1 cellular context compared by ENCODE assay signal in genomic region chr12:124827588-124828184, GRCh38.
TF ChIP-seq lines count a peak whose summit lies in the region.

No MANE protein-coding gene starts in this region.

TF ChIP-seq in GM12878, 131 proteins besides CTCF, POLR2A, EP300 and RAD21 (continued from another document and continues in another):
- TF ChIP-seq, protein P1, sequence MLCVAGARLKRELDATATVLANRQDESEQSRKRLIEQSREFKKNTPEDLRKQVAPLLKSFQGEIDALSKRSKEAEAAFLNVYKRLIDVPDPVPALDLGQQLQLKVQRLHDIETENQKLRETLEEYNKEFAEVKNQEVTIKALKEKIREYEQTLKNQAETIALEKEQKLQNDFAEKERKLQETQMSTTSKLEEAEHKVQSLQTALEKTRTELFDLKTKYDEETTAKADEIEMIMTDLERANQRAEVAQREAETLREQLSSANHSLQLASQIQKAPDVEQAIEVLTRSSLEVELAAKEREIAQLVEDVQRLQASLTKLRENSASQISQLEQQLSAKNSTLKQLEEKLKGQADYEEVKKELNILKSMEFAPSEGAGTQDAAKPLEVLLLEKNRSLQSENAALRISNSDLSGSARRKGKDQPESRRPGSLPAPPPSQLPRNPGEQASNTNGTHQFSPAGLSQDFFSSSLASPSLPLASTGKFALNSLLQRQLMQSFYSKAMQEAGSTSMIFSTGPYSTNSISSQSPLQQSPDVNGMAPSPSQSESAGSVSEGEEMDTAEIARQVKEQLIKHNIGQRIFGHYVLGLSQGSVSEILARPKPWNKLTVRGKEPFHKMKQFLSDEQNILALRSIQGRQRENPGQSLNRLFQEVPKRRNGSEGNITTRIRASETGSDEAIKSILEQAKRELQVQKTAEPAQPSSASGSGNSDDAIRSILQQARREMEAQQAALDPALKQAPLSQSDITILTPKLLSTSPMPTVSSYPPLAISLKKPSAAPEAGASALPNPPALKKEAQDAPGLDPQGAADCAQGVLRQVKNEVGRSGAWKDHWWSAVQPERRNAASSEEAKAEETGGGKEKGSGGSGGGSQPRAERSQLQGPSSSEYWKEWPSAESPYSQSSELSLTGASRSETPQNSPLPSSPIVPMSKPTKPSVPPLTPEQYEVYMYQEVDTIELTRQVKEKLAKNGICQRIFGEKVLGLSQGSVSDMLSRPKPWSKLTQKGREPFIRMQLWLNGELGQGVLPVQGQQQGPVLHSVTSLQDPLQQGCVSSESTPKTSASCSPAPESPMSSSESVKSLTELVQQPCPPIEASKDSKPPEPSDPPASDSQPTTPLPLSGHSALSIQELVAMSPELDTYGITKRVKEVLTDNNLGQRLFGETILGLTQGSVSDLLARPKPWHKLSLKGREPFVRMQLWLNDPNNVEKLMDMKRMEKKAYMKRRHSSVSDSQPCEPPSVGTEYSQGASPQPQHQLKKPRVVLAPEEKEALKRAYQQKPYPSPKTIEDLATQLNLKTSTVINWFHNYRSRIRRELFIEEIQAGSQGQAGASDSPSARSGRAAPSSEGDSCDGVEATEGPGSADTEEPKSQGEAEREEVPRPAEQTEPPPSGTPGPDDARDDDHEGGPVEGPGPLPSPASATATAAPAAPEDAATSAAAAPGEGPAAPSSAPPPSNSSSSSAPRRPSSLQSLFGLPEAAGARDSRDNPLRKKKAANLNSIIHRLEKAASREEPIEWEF (IDR thresholded peaks at IDR 0.05; ENCODE audit: insufficient replicate concordance, low read depth, low read length), result no peak
- TF ChIP-seq HCFC1 (IDR thresholded peaks at IDR 0.05; ENCODE audit: low read length) (no peak), NFXL1 (IDR thresholded peaks at IDR 0.05; ENCODE audit: borderline replicate concordance) (no peak), ZNF384 (IDR thresholded peaks at IDR 0.05; ENCODE audit: borderline replicate concordance, low read depth, low read length) (peak; percentile 45; the same call in 1 of the 2 replicates), HDAC2 (IDR thresholded peaks at IDR 0.05) (no peak), MTA2 (IDR thresholded peaks at IDR 0.05; ENCODE audit: low read depth) (0 out of 2 replicates have a peak, but pooled peaks have one; percentile 38), CHD1 (IDR thresholded peaks at IDR 0.05; ENCODE audit: low read depth, low read length) (no peak), NR2F1 (conservative IDR thresholded peaks at IDR 0.05) (peak; percentile 67), HDGF (IDR thresholded peaks at IDR 0.05) (peak; percentile 66; the same call in 1 of the 2 replicates), ZNF217 (IDR thresholded peaks at IDR 0.05) (peak; percentile 45; the same call in 1 of the 2 replicates), SPI1 (IDR thresholded peaks at IDR 0.05; ENCODE audit: borderline replicate concordance, insufficient read depth, low read depth, low read length) (no peak), USF2 (IDR thresholded peaks at IDR 0.05; ENCODE audit: borderline replicate concordance, low read depth, low read length) (no peak), KDM1A (IDR thresholded peaks at IDR 0.05; ENCODE audit: borderline replicate concordance) (no peak)
- TF ChIP-seq, protein P2, sequence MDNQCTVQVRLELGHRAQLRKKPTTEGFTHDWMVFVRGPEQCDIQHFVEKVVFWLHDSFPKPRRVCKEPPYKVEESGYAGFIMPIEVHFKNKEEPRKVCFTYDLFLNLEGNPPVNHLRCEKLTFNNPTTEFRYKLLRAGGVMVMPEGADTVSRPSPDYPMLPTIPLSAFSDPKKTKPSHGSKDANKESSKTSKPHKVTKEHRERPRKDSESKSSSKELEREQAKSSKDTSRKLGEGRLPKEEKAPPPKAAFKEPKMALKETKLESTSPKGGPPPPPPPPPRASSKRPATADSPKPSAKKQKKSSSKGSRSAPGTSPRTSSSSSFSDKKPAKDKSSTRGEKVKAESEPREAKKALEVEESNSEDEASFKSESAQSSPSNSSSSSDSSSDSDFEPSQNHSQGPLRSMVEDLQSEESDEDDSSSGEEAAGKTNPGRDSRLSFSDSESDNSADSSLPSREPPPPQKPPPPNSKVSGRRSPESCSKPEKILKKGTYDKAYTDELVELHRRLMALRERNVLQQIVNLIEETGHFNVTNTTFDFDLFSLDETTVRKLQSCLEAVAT (IDR thresholded peaks at IDR 0.05), result no peak
- TF ChIP-seq, protein P3, sequence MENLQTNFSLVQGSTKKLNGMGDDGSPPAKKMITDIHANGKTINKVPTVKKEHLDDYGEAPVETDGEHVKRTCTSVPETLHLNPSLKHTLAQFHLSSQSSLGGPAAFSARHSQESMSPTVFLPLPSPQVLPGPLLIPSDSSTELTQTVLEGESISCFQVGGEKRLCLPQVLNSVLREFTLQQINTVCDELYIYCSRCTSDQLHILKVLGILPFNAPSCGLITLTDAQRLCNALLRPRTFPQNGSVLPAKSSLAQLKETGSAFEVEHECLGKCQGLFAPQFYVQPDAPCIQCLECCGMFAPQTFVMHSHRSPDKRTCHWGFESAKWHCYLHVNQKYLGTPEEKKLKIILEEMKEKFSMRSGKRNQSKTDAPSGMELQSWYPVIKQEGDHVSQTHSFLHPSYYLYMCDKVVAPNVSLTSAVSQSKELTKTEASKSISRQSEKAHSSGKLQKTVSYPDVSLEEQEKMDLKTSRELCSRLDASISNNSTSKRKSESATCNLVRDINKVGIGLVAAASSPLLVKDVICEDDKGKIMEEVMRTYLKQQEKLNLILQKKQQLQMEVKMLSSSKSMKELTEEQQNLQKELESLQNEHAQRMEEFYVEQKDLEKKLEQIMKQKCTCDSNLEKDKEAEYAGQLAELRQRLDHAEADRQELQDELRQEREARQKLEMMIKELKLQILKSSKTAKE (IDR thresholded peaks at IDR 0.05; ENCODE audit: low read depth, poor library complexity, severe bottlenecking), result peak; percentile 82
- TF ChIP-seq, protein P4, sequence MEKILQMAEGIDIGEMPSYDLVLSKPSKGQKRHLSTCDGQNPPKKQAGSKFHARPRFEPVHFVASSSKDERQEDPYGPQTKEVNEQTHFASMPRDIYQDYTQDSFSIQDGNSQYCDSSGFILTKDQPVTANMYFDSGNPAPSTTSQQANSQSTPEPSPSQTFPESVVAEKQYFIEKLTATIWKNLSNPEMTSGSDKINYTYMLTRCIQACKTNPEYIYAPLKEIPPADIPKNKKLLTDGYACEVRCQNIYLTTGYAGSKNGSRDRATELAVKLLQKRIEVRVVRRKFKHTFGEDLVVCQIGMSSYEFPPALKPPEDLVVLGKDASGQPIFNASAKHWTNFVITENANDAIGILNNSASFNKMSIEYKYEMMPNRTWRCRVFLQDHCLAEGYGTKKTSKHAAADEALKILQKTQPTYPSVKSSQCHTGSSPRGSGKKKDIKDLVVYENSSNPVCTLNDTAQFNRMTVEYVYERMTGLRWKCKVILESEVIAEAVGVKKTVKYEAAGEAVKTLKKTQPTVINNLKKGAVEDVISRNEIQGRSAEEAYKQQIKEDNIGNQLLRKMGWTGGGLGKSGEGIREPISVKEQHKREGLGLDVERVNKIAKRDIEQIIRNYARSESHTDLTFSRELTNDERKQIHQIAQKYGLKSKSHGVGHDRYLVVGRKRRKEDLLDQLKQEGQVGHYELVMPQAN (conservative IDR thresholded peaks at IDR 0.05), result no peak
- TF ChIP-seq, protein P5, sequence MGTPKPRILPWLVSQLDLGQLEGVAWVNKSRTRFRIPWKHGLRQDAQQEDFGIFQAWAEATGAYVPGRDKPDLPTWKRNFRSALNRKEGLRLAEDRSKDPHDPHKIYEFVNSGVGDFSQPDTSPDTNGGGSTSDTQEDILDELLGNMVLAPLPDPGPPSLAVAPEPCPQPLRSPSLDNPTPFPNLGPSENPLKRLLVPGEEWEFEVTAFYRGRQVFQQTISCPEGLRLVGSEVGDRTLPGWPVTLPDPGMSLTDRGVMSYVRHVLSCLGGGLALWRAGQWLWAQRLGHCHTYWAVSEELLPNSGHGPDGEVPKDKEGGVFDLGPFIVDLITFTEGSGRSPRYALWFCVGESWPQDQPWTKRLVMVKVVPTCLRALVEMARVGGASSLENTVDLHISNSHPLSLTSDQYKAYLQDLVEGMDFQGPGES (IDR thresholded peaks at IDR 0.05), result no peak
- TF ChIP-seq, protein P6, sequence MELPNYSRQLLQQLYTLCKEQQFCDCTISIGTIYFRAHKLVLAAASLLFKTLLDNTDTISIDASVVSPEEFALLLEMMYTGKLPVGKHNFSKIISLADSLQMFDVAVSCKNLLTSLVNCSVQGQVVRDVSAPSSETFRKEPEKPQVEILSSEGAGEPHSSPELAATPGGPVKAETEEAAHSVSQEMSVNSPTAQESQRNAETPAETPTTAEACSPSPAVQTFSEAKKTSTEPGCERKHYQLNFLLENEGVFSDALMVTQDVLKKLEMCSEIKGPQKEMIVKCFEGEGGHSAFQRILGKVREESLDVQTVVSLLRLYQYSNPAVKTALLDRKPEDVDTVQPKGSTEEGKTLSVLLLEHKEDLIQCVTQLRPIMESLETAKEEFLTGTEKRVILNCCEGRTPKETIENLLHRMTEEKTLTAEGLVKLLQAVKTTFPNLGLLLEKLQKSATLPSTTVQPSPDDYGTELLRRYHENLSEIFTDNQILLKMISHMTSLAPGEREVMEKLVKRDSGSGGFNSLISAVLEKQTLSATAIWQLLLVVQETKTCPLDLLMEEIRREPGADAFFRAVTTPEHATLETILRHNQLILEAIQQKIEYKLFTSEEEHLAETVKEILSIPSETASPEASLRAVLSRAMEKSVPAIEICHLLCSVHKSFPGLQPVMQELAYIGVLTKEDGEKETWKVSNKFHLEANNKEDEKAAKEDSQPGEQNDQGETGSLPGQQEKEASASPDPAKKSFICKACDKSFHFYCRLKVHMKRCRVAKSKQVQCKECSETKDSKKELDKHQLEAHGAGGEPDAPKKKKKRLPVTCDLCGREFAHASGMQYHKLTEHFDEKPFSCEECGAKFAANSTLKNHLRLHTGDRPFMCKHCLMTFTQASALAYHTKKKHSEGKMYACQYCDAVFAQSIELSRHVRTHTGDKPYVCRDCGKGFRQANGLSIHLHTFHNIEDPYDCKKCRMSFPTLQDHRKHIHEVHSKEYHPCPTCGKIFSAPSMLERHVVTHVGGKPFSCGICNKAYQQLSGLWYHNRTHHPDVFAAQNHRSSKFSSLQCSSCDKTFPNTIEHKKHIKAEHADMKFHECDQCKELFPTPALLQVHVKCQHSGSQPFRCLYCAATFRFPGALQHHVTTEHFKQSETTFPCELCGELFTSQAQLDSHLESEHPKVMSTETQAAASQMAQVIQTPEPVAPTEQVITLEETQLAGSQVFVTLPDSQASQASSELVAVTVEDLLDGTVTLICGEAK (IDR thresholded peaks at IDR 0.05; ENCODE audit: borderline replicate concordance), result no peak
- TF ChIP-seq, protein P7, sequence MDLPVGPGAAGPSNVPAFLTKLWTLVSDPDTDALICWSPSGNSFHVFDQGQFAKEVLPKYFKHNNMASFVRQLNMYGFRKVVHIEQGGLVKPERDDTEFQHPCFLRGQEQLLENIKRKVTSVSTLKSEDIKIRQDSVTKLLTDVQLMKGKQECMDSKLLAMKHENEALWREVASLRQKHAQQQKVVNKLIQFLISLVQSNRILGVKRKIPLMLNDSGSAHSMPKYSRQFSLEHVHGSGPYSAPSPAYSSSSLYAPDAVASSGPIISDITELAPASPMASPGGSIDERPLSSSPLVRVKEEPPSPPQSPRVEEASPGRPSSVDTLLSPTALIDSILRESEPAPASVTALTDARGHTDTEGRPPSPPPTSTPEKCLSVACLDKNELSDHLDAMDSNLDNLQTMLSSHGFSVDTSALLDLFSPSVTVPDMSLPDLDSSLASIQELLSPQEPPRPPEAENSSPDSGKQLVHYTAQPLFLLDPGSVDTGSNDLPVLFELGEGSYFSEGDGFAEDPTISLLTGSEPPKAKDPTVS (IDR thresholded peaks at IDR 0.05; ENCODE audit: low read depth, low read length), result no peak
- TF ChIP-seq, protein P8, sequence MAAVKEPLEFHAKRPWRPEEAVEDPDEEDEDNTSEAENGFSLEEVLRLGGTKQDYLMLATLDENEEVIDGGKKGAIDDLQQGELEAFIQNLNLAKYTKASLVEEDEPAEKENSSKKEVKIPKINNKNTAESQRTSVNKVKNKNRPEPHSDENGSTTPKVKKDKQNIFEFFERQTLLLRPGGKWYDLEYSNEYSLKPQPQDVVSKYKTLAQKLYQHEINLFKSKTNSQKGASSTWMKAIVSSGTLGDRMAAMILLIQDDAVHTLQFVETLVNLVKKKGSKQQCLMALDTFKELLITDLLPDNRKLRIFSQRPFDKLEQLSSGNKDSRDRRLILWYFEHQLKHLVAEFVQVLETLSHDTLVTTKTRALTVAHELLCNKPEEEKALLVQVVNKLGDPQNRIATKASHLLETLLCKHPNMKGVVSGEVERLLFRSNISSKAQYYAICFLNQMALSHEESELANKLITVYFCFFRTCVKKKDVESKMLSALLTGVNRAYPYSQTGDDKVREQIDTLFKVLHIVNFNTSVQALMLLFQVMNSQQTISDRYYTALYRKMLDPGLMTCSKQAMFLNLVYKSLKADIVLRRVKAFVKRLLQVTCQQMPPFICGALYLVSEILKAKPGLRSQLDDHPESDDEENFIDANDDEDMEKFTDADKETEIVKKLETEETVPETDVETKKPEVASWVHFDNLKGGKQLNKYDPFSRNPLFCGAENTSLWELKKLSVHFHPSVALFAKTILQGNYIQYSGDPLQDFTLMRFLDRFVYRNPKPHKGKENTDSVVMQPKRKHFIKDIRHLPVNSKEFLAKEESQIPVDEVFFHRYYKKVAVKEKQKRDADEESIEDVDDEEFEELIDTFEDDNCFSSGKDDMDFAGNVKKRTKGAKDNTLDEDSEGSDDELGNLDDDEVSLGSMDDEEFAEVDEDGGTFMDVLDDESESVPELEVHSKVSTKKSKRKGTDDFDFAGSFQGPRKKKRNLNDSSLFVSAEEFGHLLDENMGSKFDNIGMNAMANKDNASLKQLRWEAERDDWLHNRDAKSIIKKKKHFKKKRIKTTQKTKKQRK (IDR thresholded peaks at IDR 0.05; ENCODE audit: low read depth, low read length), result no peak
- TF ChIP-seq, protein P9, sequence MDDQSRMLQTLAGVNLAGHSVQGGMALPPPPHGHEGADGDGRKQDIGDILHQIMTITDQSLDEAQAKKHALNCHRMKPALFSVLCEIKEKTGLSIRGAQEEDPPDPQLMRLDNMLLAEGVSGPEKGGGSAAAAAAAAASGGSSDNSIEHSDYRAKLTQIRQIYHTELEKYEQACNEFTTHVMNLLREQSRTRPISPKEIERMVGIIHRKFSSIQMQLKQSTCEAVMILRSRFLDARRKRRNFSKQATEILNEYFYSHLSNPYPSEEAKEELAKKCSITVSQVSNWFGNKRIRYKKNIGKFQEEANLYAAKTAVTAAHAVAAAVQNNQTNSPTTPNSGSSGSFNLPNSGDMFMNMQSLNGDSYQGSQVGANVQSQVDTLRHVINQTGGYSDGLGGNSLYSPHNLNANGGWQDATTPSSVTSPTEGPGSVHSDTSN (IDR thresholded peaks at IDR 0.05; ENCODE audit: insufficient replicate concordance, low read depth, low read length), result no peak
